13 cellular contexts compared by ENCODE assay signal in genomic region chr4:8536467-8536866, GRCh38. TPM values are rescaled to one million over a fixed set of nuclear protein-coding genes. Genes with fewer than 3 reads are reported as not detected.
DNase-seq lines count a peak whose midpoint lies in the region; ATAC-seq, FAIRE-seq and TF ChIP-seq lines count a peak whose summit lies in the region.
"Had no signal": no experiment of that assay in that cellular context is flagged by ENCODE, and none has a peak within 500 bp of the region (broad histone marks: within the 10 kb centered on the region; RNA-seq: fewer than 3 reads in every experiment).

No MANE protein-coding gene starts in this region.

- CTCF ChIA-PET in RWPE1 (lab: Yijun Ruan, JAX), result no interaction called here

- POLR2A ChIA-PET in RWPE1 (lab: Yijun Ruan, JAX; ENCODE audit: low non-redundant PET), result no interaction called here

- DNase-seq in RWPE1 (ENCODE audit: low spot score) (no peak), kidney (no peak), spleen (peak; percentile 66), CD1c-positive myeloid dendritic cell (ENCODE audit: extremely low spot score) (no peak)
- DNase-seq in effector CD8-positive, alpha-beta T cell (lab: John Stamatoyannopoulos, UW), result no peak
- DNase-seq: CD8-positive, alpha-beta memory T cell; H7; NCI-H1417 treated with DMSO at 0.1 percent for 48 hours; NCI-H524 treated with DMSO at 0.1 percent for 48 hours had no signal

- intact Hi-C loops in kidney (cut with DNase I), result no loop called here
- intact Hi-C loops in spleen (cut with DNase I; ENCODE audit: low total_unique reads), result no loop called here

- H4K20me1 ChIP-seq in BLaER1, result 0 out of 2 replicates have a peak, but pooled peaks cover 5% of the 10 kb centered on the region

- H3K27ac ChIP-seq in BLaER1 (no peak overlapping the region), RWPE1 (peak overlapping the region; percentile 75), kidney (ENCODE audit: low read depth in 2 of 2, low read length in 2 of 2) (peak overlapping the region; percentile 29 to 77), spleen (no peak overlapping the region)

- no peak for ATAC-seq in GM21786 (IDR thresholded peaks at IDR 0.05; ENCODE audit: unreplicated experiment)

- TF ChIP-seq CTCF in RWPE1 (conservative IDR thresholded peaks at IDR 0.05; ENCODE audit: low read depth) (no peak), kidney (IDR thresholded peaks at IDR 0.05; ENCODE audit: borderline replicate concordance, extremely low read depth, insufficient read depth) (no peak), spleen (IDR thresholded peaks at IDR 0.05 in 8 of 11, conservative IDR thresholded peaks at IDR 0.05 in 3 of 11) (no peak)

- peak overlapping the region; percentile 72 for H3K4me2 ChIP-seq in BLaER1

- H3K9me3 ChIP-seq in BLaER1 (peaks cover 18% of the 10 kb centered on the region), kidney (ENCODE audit: control insufficient read depth in 1 of 2, low read length in 2 of 2) (no peaks in the 10 kb centered on the region), spleen (peaks cover 0 to 13% (median 8%) of the 10 kb centered on the region in 8 donors)
- H3K9me3 ChIP-seq: A549 had no signal

- H3K4me1 ChIP-seq in BLaER1, result peaks cover 53% of the 10 kb centered on the region
- peaks cover 15 to 24% of the 10 kb centered on the region in 2 donors for H3K4me1 ChIP-seq in kidney (ENCODE audit: control insufficient read depth in 1 of 2, insufficient read depth in 1 of 2, low read depth in 1 of 2, low read length in 2 of 2)
- peaks cover 0 to 11% (median 4%) of the 10 kb centered on the region in 6 donors for H3K4me1 ChIP-seq in spleen

- H3K9ac ChIP-seq in BLaER1, result no peak overlapping the region
- peak overlapping the region in 1 of 2 donors; percentile 22 for H3K9ac ChIP-seq in kidney (ENCODE audit: low read length in 2 of 2)

- peaks cover 3% of the 10 kb centered on the region; the same call in 1 of the 2 replicates for H3K27me3 ChIP-seq in BLaER1
- no peaks in the 10 kb centered on the region for H3K27me3 ChIP-seq in spleen (replicated peaks in 1 of 7)

- 88 to 91% (median 88%) methylated on average over 5 to 7 of the region's 7 CpGs for WGBS in spleen, 5 donors

- no peak for FAIRE-seq in kidney (lab: Jason Lieb, UNC)
- FAIRE-seq: A549 had no signal

- no peaks in the 10 kb centered on the region for H3K36me3 ChIP-seq in BLaER1
- H3K36me3 ChIP-seq in kidney (ENCODE audit: control insufficient read depth in 1 of 2, insufficient read depth in 2 of 2, low read length in 2 of 2), result no peaks in the 10 kb centered on the region
- no peaks in the 10 kb centered on the region for H3K36me3 ChIP-seq in spleen

- H3K4me3 ChIP-seq in BLaER1 (no peak overlapping the region), kidney (ENCODE audit: low read length in 2 of 2) (no peak overlapping the region), spleen (no peak overlapping the region)
- H3K4me3 ChIP-seq: A549 had no signal

- no peak for TF ChIP-seq POLR2A in spleen (IDR thresholded peaks at IDR 0.05)

RNA-seq across cellular contexts. Expression of gene GPR78, which starts 43.7 kb away (rescaled TPM):
- total RNA-seq in kidney (not detected), spleen (1 to 10 TPM in 1 of 7 donors, under 1 TPM in 3, not detected in 3; 0.07 to 1.5 (median 0.14) TPM)
- polyA plus RNA-seq in kidney (ENCODE audit: insufficient read depth, low read depth, low replicate concordance) (not detected), spleen (under 1 TPM in 1 of 3 donors, not detected in 2; 0.09 TPM)
- total RNA-seq: CD8-positive, alpha-beta memory T cell; Daoy had no signal
- polyA plus RNA-seq: CD8-positive, alpha-beta memory T cell had no signal

RNA-seq across cellular contexts. Expression of gene CPZ, which starts 56.1 kb away (rescaled TPM):
- total RNA-seq in kidney (2.6 TPM), spleen (1 to 10 TPM in 3 of 7 donors, under 1 TPM in 3, not detected in 1; 0.57 to 8.5 (median 1.2) TPM)
- polyA plus RNA-seq in kidney (ENCODE audit: insufficient read depth, low read depth, low replicate concordance) (1.2 TPM), spleen (under 1 TPM; 0.11 to 0.96 (median 0.73) TPM)
- total RNA-seq: CD8-positive, alpha-beta memory T cell had no signal
- polyA plus RNA-seq: CD8-positive, alpha-beta memory T cell had no signal

Comparison
In these comparisons a context has a peak if more than half of its experiments do, and no peak if none do; other contexts are left out.
1. H3K27ac ChIP-seq: peak in RWPE1 (single experiment) and kidney (2 of 2); none in BLaER1 (single experiment) and spleen (0 of 8).